ENCODE assay signal across 10 cellular contexts in the genomic region with DNA sequence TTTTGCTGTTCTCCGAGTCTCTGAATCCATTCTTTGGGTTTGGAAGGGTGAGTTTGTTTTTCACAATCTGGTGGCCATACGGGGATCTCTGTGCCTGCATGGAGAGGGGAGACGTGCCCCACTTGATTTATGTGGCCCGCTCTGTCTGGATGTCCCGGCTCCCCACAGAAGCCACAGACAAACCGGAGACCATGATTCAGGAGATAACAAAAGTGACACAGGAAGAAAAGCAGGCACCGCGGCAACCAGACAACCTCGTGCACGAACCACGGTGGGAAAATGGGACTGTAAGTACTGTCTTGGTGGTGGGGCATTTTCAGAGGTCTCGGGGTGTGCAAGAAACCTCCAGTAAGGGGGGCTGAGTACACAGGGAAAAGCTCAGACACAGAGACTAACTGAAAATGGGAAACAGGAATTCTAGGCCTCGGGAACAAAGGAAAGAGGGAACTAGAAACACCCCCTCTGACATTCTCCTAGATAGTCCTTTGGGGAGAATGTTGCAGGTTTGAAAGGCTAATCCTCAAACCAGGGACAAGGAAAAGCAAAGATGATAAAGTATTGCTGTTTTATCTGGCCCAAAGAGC. TPM values are rescaled to one million over a fixed set of nuclear protein-coding genes. Genes with fewer than 3 reads are reported as not detected.
A peak's percentile ranks its signal among the peaks of the same experiment; 100 is the strongest.
DNase-seq lines count a peak whose midpoint lies in the region; ATAC-seq and TF ChIP-seq lines count a peak whose summit lies in the region.
"Had no signal": no experiment of that assay in that cellular context is flagged by ENCODE, and none has a peak within 500 bp of the region (broad histone marks: within the 10 kb centered on the region; RNA-seq: fewer than 3 reads in every experiment).

No MANE protein-coding gene starts in this region.

- no peaks in the 10 kb centered on the region for H3K36me3 Mint-ChIP-seq in CD4-positive, alpha-beta T cell (ENCODE audit: low read depth)
- no peaks in the 10 kb centered on the region for H3K36me3 Mint-ChIP-seq in naive B cell
- H3K36me3 Mint-ChIP-seq: IgD-negative memory B cell had no signal

- peak in 8 of 10 experiments; percentile 14 to 47 (median 26) for DNase-seq in CD4-positive, alpha-beta T cell
- peak; percentile 94 for DNase-seq in OCI-M1 (lab: John Stamatoyannopoulos, UW)
- peak; percentile 52 for DNase-seq in activated gamma-delta T cell treated with Interleukin-2 at 50 U/mL for 16 hours
- no peak for DNase-seq in naive B cell
- no peak for DNase-seq in NCI-H748 (lab: John Stamatoyannopoulos, UW; ENCODE audit: unreplicated experiment)
- no peak for DNase-seq in tibial artery
- DNase-seq in ascending aorta (ENCODE audit: low spot score in 2 of 2) = no peak
- no peak for DNase-seq in iPS-NIHi11 (ENCODE audit: low spot score)
- DNase-seq: NCI-H774 had no signal

- no peaks in the 10 kb centered on the region for H3K9me3 Mint-ChIP-seq in CD4-positive, alpha-beta T cell
- H3K9me3 Mint-ChIP-seq in naive B cell = no peaks in the 10 kb centered on the region
- H3K9me3 Mint-ChIP-seq: IgD-negative memory B cell had no signal

- intact Hi-C loops in CD4-positive, alpha-beta T cell (cut with DNase I, micrococcal nuclease) = no loop called here
- intact Hi-C loops in tibial artery (cut with DNase I; ENCODE audit: low total_unique reads) (no loop called here), ascending aorta (cut with DNase I) (no loop called here)

- H3K9me3 ChIP-seq in CD4-positive, alpha-beta T cell (ENCODE audit: control insufficient read depth, low read length) = no peaks in the 10 kb centered on the region
- H3K9me3 ChIP-seq in tibial artery (no peaks in the 10 kb centered on the region), ascending aorta (no peaks in the 10 kb centered on the region)

- POLR2A ChIA-PET in CD4-positive, alpha-beta T cell (lab: Charles Lee) = interaction anchor here (1.1 to 9.5 kb wide), 3 partner anchors 8 to 32 kb away, joined by 3 to 55 read pairs (median 8); partner anchors contain the start of gene ZNF318

- CTCF ChIA-PET in CD4-positive, alpha-beta T cell (lab: Charles Lee) = no interaction called here

- TF ChIP-seq CTCF in CD4-positive, alpha-beta T cell (IDR thresholded peaks at IDR 0.05) = no peak
- TF ChIP-seq CTCF in tibial artery (IDR thresholded peaks at IDR 0.05) = no peak
- TF ChIP-seq CTCF in ascending aorta (IDR thresholded peaks at IDR 0.05) = no peak

- H3K27me3 Mint-ChIP-seq in CD4-positive, alpha-beta T cell = no peaks in the 10 kb centered on the region
- peaks cover 4 to 33% (median 20%) of the 10 kb centered on the region in 3 donors for H3K27me3 Mint-ChIP-seq in naive B cell

- H3K4me1 ChIP-seq in tibial artery (no peaks in the 10 kb centered on the region), ascending aorta (no peaks in the 10 kb centered on the region)

- peak; percentile 78 for ATAC-seq in CD4-positive, alpha-beta T cell (ENCODE audit: poor library complexity)
- peak; percentile 8 to 21 for ATAC-seq in naive B cell (ENCODE audit: low read depth in 2 of 2)

- H3K36me3 ChIP-seq in tibial artery = no peaks in the 10 kb centered on the region
- H3K36me3 ChIP-seq in ascending aorta = no peaks in the 10 kb centered on the region

- H3K4me3 Mint-ChIP-seq in CD4-positive, alpha-beta T cell = peak overlapping the region; percentile 51
- H3K4me3 Mint-ChIP-seq in naive B cell = peak overlapping the region in 7 of 8 donors; percentile 44 to 74 (median 60)

- H3K4me3 ChIP-seq in tibial artery (no peak overlapping the region), ascending aorta (no peak overlapping the region)

- H3K27me3 ChIP-seq in CD4-positive, alpha-beta T cell (ENCODE audit: control insufficient read depth, insufficient read depth, low read length) = no peaks in the 10 kb centered on the region
- H3K27me3 ChIP-seq in tibial artery (peaks cover 0 to 36% of the 10 kb centered on the region in 2 donors), ascending aorta (no peaks in the 10 kb centered on the region)

- H3K27ac Mint-ChIP-seq in CD4-positive, alpha-beta T cell = peak overlapping the region; percentile 46
- peak overlapping the region in 3 of 6 donors; percentile 51 to 89 (median 74) for H3K27ac Mint-ChIP-seq in naive B cell

- H3K27ac ChIP-seq in CD4-positive, alpha-beta T cell (ENCODE audit: low read depth, low read length) = no peak overlapping the region
- no peak overlapping the region for H3K27ac ChIP-seq in tibial artery
- H3K27ac ChIP-seq in ascending aorta = no peak overlapping the region

- H3K4me1 Mint-ChIP-seq in CD4-positive, alpha-beta T cell (ENCODE audit: low read depth) = peaks cover 50% of the 10 kb centered on the region
- peaks cover 25 to 54% (median 49%) of the 10 kb centered on the region in 3 donors for H3K4me1 Mint-ChIP-seq in naive B cell

RNA-seq across cellular contexts. Expression of gene ZNF318, which starts 22.1 kb away (rescaled TPM):
- total RNA-seq in CD4-positive, alpha-beta T cell = 10 to 100 TPM; 20.4 TPM
- 100 to 1,000 TPM in 1 of 6 donors, 10 to 100 TPM in 5; 25.2 to 105 (median 43.4) TPM for polyA plus RNA-seq in naive B cell (ENCODE audit: low read depth in 6 of 6)
- 4.4 TPM for total RNA-seq in ascending aorta

RNA-seq across cellular contexts. Expression of gene ABCC10, which starts 35.8 kb away (rescaled TPM):
- total RNA-seq in CD4-positive, alpha-beta T cell = 10 to 100 TPM; 35.7 to 38.5 TPM
- 10 to 100 TPM in 5 of 6 donors, 1 to 10 TPM in 1; 9.0 to 21.0 (median 12.3) TPM for polyA plus RNA-seq in naive B cell (ENCODE audit: low read depth in 6 of 6)
- 4.6 TPM for total RNA-seq in ascending aorta

Comparison
In these comparisons a context has a peak if more than half of its experiments do, and no peak if none do; other contexts are left out.
1. DNase-seq: peak in CD4-positive, alpha-beta T cell (8 of 10), OCI-M1 (single experiment) and activated gamma-delta T cell treated with Interleukin-2 at 50 U/mL for 16 hours (single experiment); none in naive B cell (single experiment), NCI-H748 (single experiment), tibial artery (0 of 2), ascending aorta (0 of 2) and iPS-NIHi11 (single experiment).